Comparison of ENCODE assay signal across 8 cellular contexts in genomic region chr16:72664480-72665408, GRCh38.
DNase-seq lines count a peak whose midpoint lies in the region; ATAC-seq and TF ChIP-seq lines count a peak whose summit lies in the region.

No MANE protein-coding gene starts in this region.

- DNase-seq in NCI-H1694 treated with DMSO at 0.1 percent for 48 hours (lab: John Stamatoyannopoulos, UW), result peak; percentile 96
- peak; percentile 82 to 88 (median 87) for DNase-seq in T-helper 17 cell
- peak; percentile 88 to 97 for DNase-seq in ascending aorta (ENCODE audit: low spot score in 2 of 2)
- peak; percentile 97 to 98 (median 98) for DNase-seq in right cardiac atrium
- DNase-seq in pulmonary artery endothelial cell (ENCODE audit: low read depth, low spot score), result peak; percentile 96
- DNase-seq in vagina (ENCODE audit: extremely low spot score in 2 of 2), result peak in 1 of 2 donors; percentile 95

- H3K36me3 Mint-ChIP-seq in T-helper 17 cell (ENCODE audit: low read depth), result peaks cover 2% of the 10 kb centered on the region

- no peak for TF ChIP-seq CTCF in ascending aorta (IDR thresholded peaks at IDR 0.05)
- TF ChIP-seq CTCF in vagina (IDR thresholded peaks at IDR 0.05), result no peak

- H3K4me1 Mint-ChIP-seq in T-helper 17 cell, result peaks cover 11% of the 10 kb centered on the region

- no peak for TF ChIP-seq POLR2A in vagina (IDR thresholded peaks at IDR 0.05)

- no peaks in the 10 kb centered on the region for H3K27me3 Mint-ChIP-seq in T-helper 17 cell

- H3K27ac Mint-ChIP-seq in T-helper 17 cell, result peak overlapping the region; percentile 95

- H3K27me3 ChIP-seq in ascending aorta (no peaks in the 10 kb centered on the region), right cardiac atrium (ENCODE audit: control insufficient read depth, insufficient read depth) (no peaks in the 10 kb centered on the region), vagina (no peaks in the 10 kb centered on the region)

- peak; percentile 96 for ATAC-seq in GM18499 (IDR thresholded peaks at IDR 0.05; ENCODE audit: insufficient read depth, unreplicated experiment)
- peak; percentile 99 for ATAC-seq in HG02938 (IDR thresholded peaks at IDR 0.05; ENCODE audit: unreplicated experiment)
- peak; percentile 99 for ATAC-seq in T-helper 17 cell
- ATAC-seq in right cardiac atrium, result peak; percentile 100

- H3K27ac ChIP-seq in ascending aorta (peak overlapping the region in 1 of 2 donors; percentile 48), right cardiac atrium (ENCODE audit: low read length) (no peak overlapping the region), vagina (peak overlapping the region; percentile 32)

- intact Hi-C loops in ascending aorta (cut with DNase I), result loop anchor here (2.0 to 10.0 kb wide), 5 partner anchors 122 to 530 kb away; no protein-coding TSS in a partner anchor
- intact Hi-C loops in right cardiac atrium (cut with DNase I), result no loop called here
- intact Hi-C loops in vagina (cut with DNase I), result no loop called here

- no peaks in the 10 kb centered on the region for H3K9me3 ChIP-seq in T-helper 17 cell (ENCODE audit: control insufficient read depth, low read length, poor library complexity, severe bottlenecking)
- no peaks in the 10 kb centered on the region for H3K9me3 ChIP-seq in ascending aorta
- H3K9me3 ChIP-seq in right cardiac atrium (ENCODE audit: control insufficient read depth, low read length), result no peaks in the 10 kb centered on the region
- H3K9me3 ChIP-seq in vagina, result no peaks in the 10 kb centered on the region

- H3K4me3 ChIP-seq in ascending aorta (peak overlapping the region; percentile 61 to 92), right cardiac atrium (ENCODE audit: low read length) (peak overlapping the region; percentile 92), vagina (peak overlapping the region; percentile 72 to 76)

- WGBS in right cardiac atrium, result under 1% methylated on average over 61 of the region's 61 CpGs

- H3K4me1 ChIP-seq in ascending aorta (no peaks in the 10 kb centered on the region), right cardiac atrium (ENCODE audit: control insufficient read depth, insufficient read depth, low read length) (no peaks in the 10 kb centered on the region), vagina (peaks cover 16% of the 10 kb centered on the region)

- peak overlapping the region; percentile 100 for H3K4me3 Mint-ChIP-seq in T-helper 17 cell

- no peaks in the 10 kb centered on the region for H3K36me3 ChIP-seq in ascending aorta
- H3K36me3 ChIP-seq in vagina, result no peaks in the 10 kb centered on the region
